In genomic region chr9:109817846-109818472, GRCh38 we compare ENCODE assay signal across 8 cellular contexts. TPM values are rescaled to one million over a fixed set of nuclear protein-coding genes. Genes with fewer than 3 reads are reported as not detected.
A peak's percentile ranks its signal among the peaks of the same experiment; 100 is the strongest.
DNase-seq lines count a peak whose midpoint lies in the region; ATAC-seq lines count a peak whose summit lies in the region.

No MANE protein-coding gene starts in this region.

- intact Hi-C loops in left colon (cut with DNase I, micrococcal nuclease) = loop anchor here in 1 of 2 donors (5.0 kb wide), 1 partner anchor 246 kb away; no protein-coding TSS in a partner anchor

- peaks cover 0 to 8% of the 10 kb centered on the region in 2 donors for H3K9me3 Mint-ChIP-seq in stimulated activated naive CD8-positive, alpha-beta T cell treated with anti-CD3 and anti-CD28 coated beads, Interleukin-15, amount 100 ng/mL, for 72 hours

- no peaks in the 10 kb centered on the region for H3K27me3 Mint-ChIP-seq in stimulated activated naive CD8-positive, alpha-beta T cell treated with anti-CD3 and anti-CD28 coated beads, Interleukin-15, amount 100 ng/mL, for 72 hours

- peak; percentile 63 for ATAC-seq in left colon
- peak; percentile 48 for ATAC-seq in stimulated activated naive CD8-positive, alpha-beta T cell treated with anti-CD3 and anti-CD28 coated beads, Interleukin-15, amount 100 ng/mL, for 72 hours

- H3K4me1 Mint-ChIP-seq in stimulated activated naive CD8-positive, alpha-beta T cell treated with anti-CD3 and anti-CD28 coated beads, Interleukin-15, amount 100 ng/mL, for 72 hours = no peaks in the 10 kb centered on the region

- peak; percentile 99 for DNase-seq in ELR (ENCODE audit: low read depth)
- DNase-seq in H4 (ENCODE audit: low spot score) = peak; percentile 96
- peak; percentile 60 for DNase-seq in NCI-H1048 (lab: John Stamatoyannopoulos, UW)
- DNase-seq in SHP77 (lab: John Stamatoyannopoulos, UW) = peak; percentile 71 to 82
- peak; percentile 4 for DNase-seq in cerebellum (ENCODE audit: low spot score)
- peak; percentile 40 to 59 for DNase-seq in left colon
- DNase-seq in stimulated activated naive CD8-positive, alpha-beta T cell treated with anti-CD3 and anti-CD28 coated beads, Interleukin-15, amount 100 ng/mL, for 72 hours = peak; percentile 18 to 24
- DNase-seq in mesenteric fat pad (ENCODE audit: low spot score) = no peak

- H3K27ac Mint-ChIP-seq in stimulated activated naive CD8-positive, alpha-beta T cell treated with anti-CD3 and anti-CD28 coated beads, Interleukin-15, amount 100 ng/mL, for 72 hours = no peak overlapping the region

- no peak overlapping the region for H3K4me3 Mint-ChIP-seq in stimulated activated naive CD8-positive, alpha-beta T cell treated with anti-CD3 and anti-CD28 coated beads, Interleukin-15, amount 100 ng/mL, for 72 hours

RNA-seq across cellular contexts. Expression of gene PALM2AKAP2, which starts 38.0 kb away (rescaled TPM):
- 1.3 and 2.1 TPM in 2 replicates for total RNA-seq in H4 (2014; rRNA removed; shearing (Covaris generic))
- total RNA-seq in cerebellum (4.5 TPM), left colon (1 to 10 TPM in 1 of 2 donors, under 1 TPM in 1; 0.98 to 2.7 TPM), mesenteric fat pad (120 TPM)

Comparison
In these comparisons a context has a peak if more than half of its experiments do, and no peak if none do; other contexts are left out.
1. RNA of gene PALM2AKAP2, which starts 38.0 kb away (total RNA-seq): 120 TPM in mesenteric fat pad (single experiment); 4.5 TPM in cerebellum (single experiment), 0.98 to 2.7 TPM in left colon and 1.3 to 2.1 TPM in H4; every median in the first group is over 10 times any median in the second.